Comparison of ENCODE assay signal across 27 cellular contexts in the genomic region with DNA sequence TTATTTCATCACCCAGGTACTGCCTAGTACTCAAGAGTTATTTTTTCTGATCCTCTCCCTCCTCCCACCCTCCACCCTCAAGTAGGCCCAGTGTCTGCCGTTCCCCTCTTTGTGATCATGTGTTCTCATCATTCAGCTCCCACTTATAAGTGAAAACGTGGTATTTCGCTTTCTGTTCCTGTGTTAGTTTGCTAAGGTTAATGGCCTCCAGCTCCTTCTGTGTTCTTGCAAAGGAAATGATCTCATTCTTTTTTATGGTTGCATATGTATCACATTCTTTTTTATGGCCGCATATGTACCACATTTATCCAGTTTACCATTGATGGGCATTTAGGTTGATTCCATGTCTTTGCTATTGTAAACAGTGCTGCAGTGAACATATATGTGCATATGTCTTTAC.
"Had no signal": no experiment of that assay in that cellular context is flagged by ENCODE, and none has a peak within 500 bp of the region (broad histone marks: within the 10 kb centered on the region; RNA-seq: fewer than 3 reads in every experiment).

No MANE protein-coding gene starts in this region.

- H3K4me3 Mint-ChIP-seq: activated CD4-positive, alpha-beta T cell treated with anti-CD3 and anti-CD28 coated beads, Interleukin-2, amount 10 ng/mL, durations not matched to agents 7 days and 5 days; activated naive CD4-positive, alpha-beta T cell treated with anti-CD3 and anti-CD28 coated beads, Interleukin-2, amount 50 U/mL, for 24 hours; natural killer cell; neural progenitor cell; stimulated activated memory B cell treated with anti-CD40 and anti-IgM and Interleukin-4, amounts not matched to agents 10 μg/mL and 1 μg/mL and 100 μg/mL, for 72 hours; T-cell; T-helper 2 cell treated with Interferon-gamma antibody and Interleukin-4, amounts not matched to agents 5 μg/mL and 100 μg/mL, for 36 hours had no signal

- H3K27ac ChIP-seq: colonic mucosa, gastroesophageal sphincter, hepatocyte, left ventricle myocardium inferior, neural progenitor cell, parathyroid adenoma, psoas muscle, sigmoid colon, suprapubic skin, tibial artery, upper lobe of right lung had no signal

- H3K4me1 Mint-ChIP-seq: neural progenitor cell had no signal

- H3K4me3 ChIP-seq: colonic mucosa, gastroesophageal sphincter, hepatocyte, left ventricle myocardium inferior, lung, neural progenitor cell, psoas muscle, sigmoid colon, suprapubic skin, tibial artery, upper lobe of right lung had no signal

- H3K9me3 Mint-ChIP-seq: activated CD4-positive, alpha-beta T cell treated with anti-CD3 and anti-CD28 coated beads, Interleukin-2, amount 10 ng/mL, durations not matched to agents 7 days and 5 days; activated naive CD4-positive, alpha-beta T cell treated with anti-CD3 and anti-CD28 coated beads, Interleukin-2, amount 50 U/mL, for 24 hours; natural killer cell; neural progenitor cell; stimulated activated memory B cell treated with anti-CD40 and anti-IgM and Interleukin-4, amounts not matched to agents 10 μg/mL and 1 μg/mL and 100 μg/mL, for 72 hours; T-cell; T-helper 2 cell treated with Interferon-gamma antibody and Interleukin-4, amounts not matched to agents 5 μg/mL and 100 μg/mL, for 36 hours had no signal

- H3K27ac Mint-ChIP-seq: activated CD4-positive, alpha-beta T cell treated with anti-CD3 and anti-CD28 coated beads, Interleukin-2, amount 10 ng/mL, durations not matched to agents 7 days and 5 days; activated naive CD4-positive, alpha-beta T cell treated with anti-CD3 and anti-CD28 coated beads, Interleukin-2, amount 50 U/mL, for 24 hours; neural progenitor cell; stimulated activated memory B cell treated with anti-CD40 and anti-IgM and Interleukin-4, amounts not matched to agents 10 μg/mL and 1 μg/mL and 100 μg/mL, for 72 hours; T-helper 2 cell treated with Interferon-gamma antibody and Interleukin-4, amounts not matched to agents 5 μg/mL and 100 μg/mL, for 36 hours had no signal

- ATAC-seq: gastroesophageal sphincter; natural killer cell; psoas muscle; stimulated activated memory B cell treated with anti-CD40 and anti-IgM and Interleukin-4, amounts not matched to agents 10 μg/mL and 1 μg/mL and 100 μg/mL, for 72 hours; T-cell; upper lobe of right lung had no signal

- DNase-seq: activated CD4-positive, alpha-beta T cell treated with anti-CD3 and anti-CD28 coated beads, Interleukin-2, amount 10 ng/mL, durations not matched to agents 7 days and 5 days; activated gamma-delta T cell; anterior cingulate cortex; cerebellar nuclear complex; colonic mucosa; effector CD8-positive, alpha-beta T cell; islet precursor cell; left ventricle myocardium inferior; mesendoderm; natural killer cell; occipital lobe; psoas muscle; sigmoid colon; small intestine; stimulated activated CD4-positive, alpha-beta T cell treated with anti-CD3 and anti-CD28 coated beads, Interleukin-4, amount 100 ng/mL, for 24 hours; T-cell; tibial artery; upper lobe of right lung had no signal

- H3K27me3 Mint-ChIP-seq: activated CD4-positive, alpha-beta T cell treated with anti-CD3 and anti-CD28 coated beads, Interleukin-2, amount 10 ng/mL, durations not matched to agents 7 days and 5 days; activated naive CD4-positive, alpha-beta T cell treated with anti-CD3 and anti-CD28 coated beads, Interleukin-2, amount 50 U/mL, for 24 hours; stimulated activated memory B cell treated with anti-CD40 and anti-IgM and Interleukin-4, amounts not matched to agents 10 μg/mL and 1 μg/mL and 100 μg/mL, for 72 hours; T-cell had no signal

- H3K9me3 ChIP-seq: colonic mucosa, gastroesophageal sphincter, left ventricle myocardium inferior, psoas muscle, sigmoid colon, suprapubic skin, tibial artery, upper lobe of right lung had no signal

- H3K4me1 ChIP-seq: colonic mucosa, neural progenitor cell, parathyroid adenoma, suprapubic skin, upper lobe of right lung had no signal
